Comparison of ENCODE assay signal across 14 cellular contexts in genomic region chr7:135928136-135928535, GRCh38. TPM values are rescaled to one million over a fixed set of nuclear protein-coding genes. Genes with fewer than 3 reads are reported as not detected.
A peak's percentile ranks its signal among the peaks of the same experiment; 100 is the strongest.
DNase-seq lines count a peak whose midpoint lies in the region; ATAC-seq, FAIRE-seq and TF ChIP-seq lines count a peak whose summit lies in the region.
"Had no signal": no experiment of that assay in that cellular context is flagged by ENCODE, and none has a peak within 500 bp of the region (broad histone marks: within the 10 kb centered on the region; RNA-seq: fewer than 3 reads in every experiment).

No MANE protein-coding gene starts in this region.

- H2BK120ac ChIP-seq in H1 (replicated peaks; ENCODE audit: low read depth, low read length), result no peak overlapping the region

- H3K27ac ChIP-seq in HEK293 (ENCODE audit: extremely low read depth, low read depth, low read length), result no peak overlapping the region
- no peak overlapping the region for H3K27ac ChIP-seq in H1 (ENCODE audit: low read depth, low read length)
- H3K27ac ChIP-seq in upper lobe of right lung, result no peak overlapping the region
- H3K27ac ChIP-seq in neural progenitor cell, result no peak overlapping the region
- H3K27ac ChIP-seq: BLaER1 had no signal

- H3K4me3 Mint-ChIP-seq in activated naive CD8-positive, alpha-beta T cell treated with anti-CD3 and anti-CD28 coated beads, Interleukin-2, amount 50 U/mL, for 24 hours, result no peak overlapping the region
- no peak overlapping the region for H3K4me3 Mint-ChIP-seq in activated naive CD8-positive, alpha-beta T cell treated with anti-CD3 and anti-CD28 coated beads for 36 hours
- H3K4me3 Mint-ChIP-seq in nephron progenitor cell (no peak overlapping the region), neural progenitor cell (no peak overlapping the region)
- H3K4me3 Mint-ChIP-seq: CD8-positive, alpha-beta memory T cell had no signal

- FAIRE-seq in H1 (lab: Jason Lieb, UNC), result no peak

- no peak overlapping the region for H3K4me2 ChIP-seq in H1 (ENCODE audit: insufficient read depth in 1 of 2, low read depth in 2 of 2, low read length in 2 of 2)
- H3K4me2 ChIP-seq in neural progenitor cell, result no peak overlapping the region
- H3K4me2 ChIP-seq: BLaER1 had no signal

- H2BK12ac ChIP-seq in H1 (ENCODE audit: low read depth, low read length), result no peak overlapping the region

- no peaks in the 10 kb centered on the region for H3K27me3 Mint-ChIP-seq in activated naive CD8-positive, alpha-beta T cell treated with anti-CD3 and anti-CD28 coated beads, Interleukin-2, amount 50 U/mL, for 24 hours
- H3K27me3 Mint-ChIP-seq in activated naive CD8-positive, alpha-beta T cell treated with anti-CD3 and anti-CD28 coated beads for 36 hours, result no peaks in the 10 kb centered on the region
- H3K27me3 Mint-ChIP-seq in nephron progenitor cell (ENCODE audit: low read depth, poor library complexity), result no peaks in the 10 kb centered on the region
- no peaks in the 10 kb centered on the region for H3K27me3 Mint-ChIP-seq in neural progenitor cell (ENCODE audit: insufficient read depth, low read depth)
- H3K27me3 Mint-ChIP-seq: CD8-positive, alpha-beta memory T cell had no signal

- no peak overlapping the region for H4K91ac ChIP-seq in H1 (replicated peaks; ENCODE audit: insufficient read length, low read length)

- no peak overlapping the region for H2AK5ac ChIP-seq in H1 (ENCODE audit: low read depth, low read length)

- intact Hi-C loops in upper lobe of right lung (cut with DNase I), result no loop called here

- TF ChIP-seq EP300 in H1 (IDR thresholded peaks at IDR 0.05; ENCODE audit: borderline replicate concordance in 1 of 2, low read depth in 2 of 2, low read length in 2 of 2), result no peak

- H2AFZ ChIP-seq in H1 (ENCODE audit: low read length) (no peak overlapping the region), neural progenitor cell (replicated peaks) (no peak overlapping the region)

- H3K14ac ChIP-seq in H1 (ENCODE audit: insufficient read length), result no peak overlapping the region

- H3K4me1 Mint-ChIP-seq in activated naive CD8-positive, alpha-beta T cell treated with anti-CD3 and anti-CD28 coated beads, Interleukin-2, amount 50 U/mL, for 24 hours, result peaks cover 14% of the 10 kb centered on the region
- peaks cover 11% of the 10 kb centered on the region for H3K4me1 Mint-ChIP-seq in activated naive CD8-positive, alpha-beta T cell treated with anti-CD3 and anti-CD28 coated beads for 36 hours
- peaks cover 66% of the 10 kb centered on the region for H3K4me1 Mint-ChIP-seq in nephron progenitor cell
- H3K4me1 Mint-ChIP-seq in neural progenitor cell, result peaks cover 14% of the 10 kb centered on the region

- CTCF ChIA-PET in HEK293 (lab: Yijun Ruan, JAX) (no interaction called here), H1 (lab: Charles Lee; ENCODE audit: partially characterized antibody) (no interaction called here)

- H3K27me3 ChIP-seq in H1 (replicated peaks in 1 of 4; ENCODE audit: control insufficient read depth in 3 of 4, extremely low read depth in 1 of 4, insufficient read depth in 3 of 4, low read length in 3 of 4) (no peaks in the 10 kb centered on the region), upper lobe of right lung (no peaks in the 10 kb centered on the region), neural progenitor cell (no peaks in the 10 kb centered on the region)
- H3K27me3 ChIP-seq: BLaER1 had no signal

- DNase-seq in activated naive CD8-positive, alpha-beta T cell treated with anti-CD3 and anti-CD28 coated beads, Interleukin-2, amount 50 U/mL, for 24 hours, result no peak
- DNase-seq in activated naive CD8-positive, alpha-beta T cell treated with anti-CD3 and anti-CD28 coated beads for 36 hours, result no peak
- no peak for DNase-seq in H1 (ENCODE audit: low read depth in 1 of 2, low spot score in 2 of 2)
- DNase-seq in nephron progenitor cell, result no peak
- no peak for DNase-seq in upper lobe of right lung
- DNase-seq in neural progenitor cell (ENCODE audit: low spot score), result no peak
- DNase-seq: 8988T; AML-193; Calu3; CD8-positive, alpha-beta memory T cell; DMS 273 treated with DMSO at 0.1 percent for 48 hours; H7 had no signal

- ATAC-seq in activated naive CD8-positive, alpha-beta T cell treated with anti-CD3 and anti-CD28 coated beads, Interleukin-2, amount 50 U/mL, for 24 hours, result no peak
- ATAC-seq in upper lobe of right lung, result no peak

- H3K9me3 Mint-ChIP-seq in activated naive CD8-positive, alpha-beta T cell treated with anti-CD3 and anti-CD28 coated beads, Interleukin-2, amount 50 U/mL, for 24 hours, result no peaks in the 10 kb centered on the region
- H3K9me3 Mint-ChIP-seq in activated naive CD8-positive, alpha-beta T cell treated with anti-CD3 and anti-CD28 coated beads for 36 hours, result no peaks in the 10 kb centered on the region
- H3K9me3 Mint-ChIP-seq in nephron progenitor cell, result no peaks in the 10 kb centered on the region
- H3K9me3 Mint-ChIP-seq in neural progenitor cell, result no peaks in the 10 kb centered on the region
- H3K9me3 Mint-ChIP-seq: CD8-positive, alpha-beta memory T cell had no signal

- peak overlapping the region; percentile 73 for H3K56ac ChIP-seq in H1 (replicated peaks; ENCODE audit: insufficient read length, low read depth, low read length)

- no peaks in the 10 kb centered on the region for H3K9me3 ChIP-seq in HEK293 (ENCODE audit: control insufficient read depth, insufficient read depth, low read depth, low read length)
- H3K9me3 ChIP-seq in H1 (ENCODE audit: insufficient read depth in 2 of 2, low read depth in 1 of 2, low read length in 1 of 2), result no peaks in the 10 kb centered on the region
- H3K9me3 ChIP-seq in upper lobe of right lung, result no peaks in the 10 kb centered on the region
- no peaks in the 10 kb centered on the region for H3K9me3 ChIP-seq in neural progenitor cell (ENCODE audit: low read depth)
- H3K9me3 ChIP-seq: BLaER1 had no signal

- no peak overlapping the region for H3K4ac ChIP-seq in H1 (replicated peaks; ENCODE audit: insufficient read length, low read depth, low read length)

- no peak overlapping the region for H2BK20ac ChIP-seq in H1 (ENCODE audit: low read length)

- no peak overlapping the region for H3K9ac ChIP-seq in H1 (replicated peaks in 1 of 4; ENCODE audit: extremely low read depth in 1 of 4, low read depth in 3 of 4, low read length in 3 of 4)
- no peak overlapping the region for H3K9ac ChIP-seq in neural progenitor cell
- H3K9ac ChIP-seq: BLaER1 had no signal

- H4K20me1 ChIP-seq in H1 (replicated peaks in 1 of 2; ENCODE audit: control insufficient read depth in 1 of 2, insufficient read depth in 2 of 2, low read length in 2 of 2) (peaks cover 5 to 8% of the 10 kb centered on the region in 2 experiments), neural progenitor cell (ENCODE audit: low read depth) (peaks cover 16% of the 10 kb centered on the region)

- peaks cover 29% of the 10 kb centered on the region for H3K36me3 Mint-ChIP-seq in activated naive CD8-positive, alpha-beta T cell treated with anti-CD3 and anti-CD28 coated beads, Interleukin-2, amount 50 U/mL, for 24 hours (ENCODE audit: low read depth)
- peaks cover 33% of the 10 kb centered on the region for H3K36me3 Mint-ChIP-seq in activated naive CD8-positive, alpha-beta T cell treated with anti-CD3 and anti-CD28 coated beads for 36 hours
- H3K36me3 Mint-ChIP-seq in nephron progenitor cell (ENCODE audit: low read depth) (peaks cover 26% of the 10 kb centered on the region), neural progenitor cell (peaks cover 5% of the 10 kb centered on the region)

- no peak for TF ChIP-seq POLR2A in H1 (IDR thresholded peaks at IDR 0.05; ENCODE audit: control extremely low read depth in 1 of 2, low read depth in 2 of 2, low read length in 2 of 2)

- H3K4me3 ChIP-seq in HEK293 (ENCODE audit: low read depth, low read length), result no peak overlapping the region
- H3K4me3 ChIP-seq in H1 (ENCODE audit: extremely low read depth in 1 of 4, insufficient read depth in 2 of 4, low read depth in 3 of 4, low read length in 4 of 4), result no peak overlapping the region
- H3K4me3 ChIP-seq in upper lobe of right lung, result no peak overlapping the region
- no peak overlapping the region for H3K4me3 ChIP-seq in neural progenitor cell
- H3K4me3 ChIP-seq: BLaER1 had no signal

- H3K23me2 ChIP-seq in H1 (ENCODE audit: low read depth, low read length), result no peaks in the 10 kb centered on the region

- no peak for TF ChIP-seq RAD21 in H1 (IDR thresholded peaks at IDR 0.05 in 1 of 2, conservative IDR thresholded peaks at IDR 0.05 in 1 of 2; ENCODE audit: low read depth in 2 of 2, low read length in 2 of 2)

- no peak overlapping the region for H2BK15ac ChIP-seq in H1 (ENCODE audit: low read length)

- H3K27ac Mint-ChIP-seq in activated naive CD8-positive, alpha-beta T cell treated with anti-CD3 and anti-CD28 coated beads, Interleukin-2, amount 50 U/mL, for 24 hours, result peak overlapping the region; percentile 26
- H3K27ac Mint-ChIP-seq in activated naive CD8-positive, alpha-beta T cell treated with anti-CD3 and anti-CD28 coated beads for 36 hours, result no peak overlapping the region
- peak overlapping the region; percentile 82 for H3K27ac Mint-ChIP-seq in nephron progenitor cell
- H3K27ac Mint-ChIP-seq in neural progenitor cell, result no peak overlapping the region

- no peak overlapping the region for H2BK5ac ChIP-seq in H1 (ENCODE audit: low read depth, low read length)

- peaks cover 4% of the 10 kb centered on the region for H3F3A ChIP-seq in neural progenitor cell (ENCODE audit: low read depth)

- H3K23ac ChIP-seq in H1 (ENCODE audit: insufficient read length), result no peak overlapping the region

- H3K4me1 ChIP-seq in HEK293 (ENCODE audit: control insufficient read depth, insufficient read depth, low read length) (no peaks in the 10 kb centered on the region; the same call in 1 of the 2 replicates), H1 (replicated peaks in 1 of 4; ENCODE audit: control insufficient read depth in 3 of 4, insufficient read depth in 4 of 4, low read length in 3 of 4) (peaks cover 3 to 10% (median 3%) of the 10 kb centered on the region in 4 experiments; a peak in 6 of 7 replicates), upper lobe of right lung (peaks cover 10% of the 10 kb centered on the region), neural progenitor cell (peaks cover 26% of the 10 kb centered on the region)

- peaks cover 0 to 9% of the 10 kb centered on the region in 2 experiments; a peak in 2 of 4 replicates for H3K79me2 ChIP-seq in H1 (ENCODE audit: control insufficient read depth in 1 of 2, insufficient read depth in 2 of 2, low read length in 2 of 2)
- peaks cover 4% of the 10 kb centered on the region for H3K79me2 ChIP-seq in neural progenitor cell (ENCODE audit: low read depth)

- peaks cover 0 to 19% of the 10 kb centered on the region in 2 experiments; a peak in 1 of 3 replicates for H3K36me3 ChIP-seq in HEK293 (ENCODE audit: control insufficient read depth in 2 of 2, insufficient read depth in 1 of 2, low read length in 2 of 2)
- peaks cover 0 to 10% (median 5%) of the 10 kb centered on the region in 4 experiments; a peak in 4 of 8 replicates for H3K36me3 ChIP-seq in H1 (ENCODE audit: control insufficient read depth in 2 of 4, insufficient read depth in 4 of 4, low read length in 3 of 4)
- H3K36me3 ChIP-seq in upper lobe of right lung, result peaks cover 24% of the 10 kb centered on the region
- no peaks in the 10 kb centered on the region for H3K36me3 ChIP-seq in neural progenitor cell

- no peak overlapping the region for H4K5ac ChIP-seq in H1 (ENCODE audit: insufficient read length, low read depth, low read length)

- POLR2A ChIA-PET in HEK293 (lab: Yijun Ruan, JAX) (no interaction called here), H1 (lab: Charles Lee; ENCODE audit: partially characterized antibody) (no interaction called here)

- TF ChIP-seq CTCF in HEK293 (tag by site-specific recombination; IDR thresholded peaks at IDR 0.05) (no peak), H1 (IDR thresholded peaks at IDR 0.05; ENCODE audit: control extremely low read depth in 1 of 3, insufficient read depth in 1 of 3, low read depth in 1 of 3, low read length in 3 of 3) (no peak), nephron progenitor cell (IDR thresholded peaks at IDR 0.05) (no peak), upper lobe of right lung (IDR thresholded peaks at IDR 0.05) (no peak), neural progenitor cell (IDR thresholded peaks at IDR 0.05) (no peak)

- peaks cover 4% of the 10 kb centered on the region; the same call in 1 of the 2 replicates for H3K79me1 ChIP-seq in H1 (ENCODE audit: low read depth, low read length)

- H4K8ac ChIP-seq in H1 (ENCODE audit: extremely low read depth, insufficient read depth, low read length), result no peak overlapping the region

- H3K18ac ChIP-seq in H1 (ENCODE audit: extremely low read depth, low read length), result no peak overlapping the region

RNA-seq across cellular contexts. Expression of gene MTPN, which starts 49.0 kb away (rescaled TPM):
- 100 to 1,000 TPM; 136 to 139 TPM for total RNA-seq in activated naive CD8-positive, alpha-beta T cell treated with anti-CD3 and anti-CD28 coated beads for 36 hours
- 101 and 107 TPM in 2 replicates for total RNA-seq in H1 (2021; fragmentation: NEBNext Ultra II Directional; extraction: Animal tissue kit (Norgen Biotek cat#: 25700))
- 25.6 and 33.0 TPM in 2 replicates for polyA plus RNA-seq in H1 (2011; rRNA removed)
- 38.8 TPM for polyA plus RNA-seq in H1 (2011; cell fraction: cytosol; rRNA removed)
- polyA plus RNA-seq in H1 (2011; cell fraction: nucleus; rRNA removed), result 33.5 TPM
- polyA plus RNA-seq in H1 (2012, experiment 1 of 2), result 40.3 to 73.6 TPM (median 51.3 TPM) in 4 replicates
- polyA plus RNA-seq in H1 (2012, experiment 2 of 2), result 21.2 TPM
- polyA plus RNA-seq in H1 (2013, experiment 1 of 2), result 69.7 TPM
- polyA plus RNA-seq in H1 (2013, experiment 2 of 2), result 69.8 TPM
- polyA minus RNA-seq in H1 (2011; rRNA and poly(A)+ RNA removed), result 44.0 and 54.8 TPM in 2 replicates
- 66.6 TPM for polyA minus RNA-seq in H1 (2011; cell fraction: cytosol; rRNA and poly(A)+ RNA removed)
- polyA minus RNA-seq in H1 (2011; cell fraction: nucleus; rRNA and poly(A)+ RNA removed), result 53.9 TPM
- total RNA-seq in upper lobe of right lung (130 TPM), neural progenitor cell (ENCODE audit: low replicate concordance) (113 and 170 TPM in 2 replicates)

Comparison
In these comparisons a context has a peak if more than half of its experiments do, and no peak if none do; other contexts are left out.
1. H3K27ac Mint-ChIP-seq: peak in activated naive CD8-positive, alpha-beta T cell treated with anti-CD3 and anti-CD28 coated beads, Interleukin-2, amount 50 U/mL, for 24 hours (single experiment) and nephron progenitor cell (single experiment); none in activated naive CD8-positive, alpha-beta T cell treated with anti-CD3 and anti-CD28 coated beads for 36 hours (single experiment) and neural progenitor cell (single experiment).